Comparison of ENCODE assay signal across 29 cellular contexts in the genomic region with DNA sequence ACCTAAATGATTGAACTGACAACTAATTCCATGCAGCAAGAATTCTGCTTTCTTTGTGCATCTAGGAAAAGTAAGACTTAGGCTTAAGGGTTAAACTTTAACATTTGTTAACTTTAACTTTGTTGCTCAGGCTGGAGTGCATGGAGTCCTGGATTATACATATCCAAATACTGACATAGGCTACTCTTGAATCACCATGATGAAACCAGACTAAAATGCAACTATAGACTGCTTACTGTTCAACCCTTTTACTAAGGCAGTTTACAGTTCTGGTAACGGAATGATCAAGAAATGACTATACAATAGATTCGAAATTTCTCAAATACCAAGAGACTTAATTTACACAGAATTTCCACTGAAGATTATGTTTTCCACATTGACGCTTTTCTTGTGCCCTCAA.
"Had no signal": no experiment of that assay in that cellular context is flagged by ENCODE, and none has a peak within 500 bp of the region (broad histone marks: within the 10 kb centered on the region; RNA-seq: fewer than 3 reads in every experiment).

No MANE protein-coding gene starts in this region.

- H3K27me3 Mint-ChIP-seq: activated CD4-positive, alpha-beta T cell treated with anti-CD3 and anti-CD28 coated beads for 36 hours; activated CD4-positive, alpha-beta T cell treated with anti-CD3 and anti-CD28 coated beads, Interleukin-2, amount 10 ng/mL, durations not matched to agents 7 days and 5 days; activated CD8-positive, alpha-beta T cell treated with anti-CD3 and anti-CD28 coated beads for 36 hours; activated naive CD4-positive, alpha-beta T cell treated with anti-CD3 and anti-CD28 coated beads, Interleukin-2, amount 10 ng/mL, durations not matched to agents 7 days and 5 days; activated naive CD8-positive, alpha-beta T cell treated with anti-CD3 and anti-CD28 coated beads, Interleukin-2, amount 10 ng/mL, durations not matched to agents 7 days and 5 days; central memory CD8-positive, alpha-beta T cell; dendritic cell treated with granulocyte-macrophage colony-stimulating factor and Interleukin-4, amounts not matched to agents 40 ng/mL and 50 ng/mL, for 4 days had no signal

- H3K4me3 ChIP-seq: ascending aorta, coronary artery, dorsolateral prefrontal cortex, esophagus muscularis mucosa, gastrocnemius medialis, heart left ventricle had no signal

- H3K36me3 Mint-ChIP-seq: activated naive CD8-positive, alpha-beta T cell treated with anti-CD3 and anti-CD28 coated beads, Interleukin-2, amount 10 ng/mL, durations not matched to agents 7 days and 5 days had no signal

- H3K36me3 ChIP-seq: brain microvascular endothelial cell had no signal

- H3K4me3 Mint-ChIP-seq: activated CD4-positive, alpha-beta T cell treated with anti-CD3 and anti-CD28 coated beads for 36 hours; activated CD4-positive, alpha-beta T cell treated with anti-CD3 and anti-CD28 coated beads, Interleukin-2, amount 10 ng/mL, durations not matched to agents 7 days and 5 days; activated CD8-positive, alpha-beta T cell treated with anti-CD3 and anti-CD28 coated beads for 36 hours; activated naive CD4-positive, alpha-beta T cell treated with anti-CD3 and anti-CD28 coated beads, Interleukin-2, amount 10 ng/mL, durations not matched to agents 7 days and 5 days; activated naive CD8-positive, alpha-beta T cell treated with anti-CD3 and anti-CD28 coated beads, Interleukin-2, amount 10 ng/mL, durations not matched to agents 7 days and 5 days; central memory CD8-positive, alpha-beta T cell; dendritic cell treated with granulocyte-macrophage colony-stimulating factor and Interleukin-4, amounts not matched to agents 40 ng/mL and 50 ng/mL, for 4 days; endodermal cell had no signal

- H3K9me3 Mint-ChIP-seq: activated CD4-positive, alpha-beta T cell treated with anti-CD3 and anti-CD28 coated beads, Interleukin-2, amount 10 ng/mL, durations not matched to agents 7 days and 5 days; activated CD8-positive, alpha-beta T cell treated with anti-CD3 and anti-CD28 coated beads for 36 hours; activated naive CD4-positive, alpha-beta T cell treated with anti-CD3 and anti-CD28 coated beads, Interleukin-2, amount 10 ng/mL, durations not matched to agents 7 days and 5 days; activated naive CD4-positive, alpha-beta T cell treated with anti-CD3 and anti-CD28 coated beads, Interleukin-2, amount 50 U/mL, for 72 hours; activated naive CD8-positive, alpha-beta T cell treated with anti-CD3 and anti-CD28 coated beads, Interleukin-2, amount 10 ng/mL, durations not matched to agents 7 days and 5 days; central memory CD8-positive, alpha-beta T cell; dendritic cell treated with granulocyte-macrophage colony-stimulating factor and Interleukin-4, amounts not matched to agents 40 ng/mL and 50 ng/mL, for 4 days; endodermal cell had no signal

- DNase-seq: activated CD4-positive, alpha-beta T cell treated with anti-CD3 and anti-CD28 coated beads for 36 hours; activated CD4-positive, alpha-beta T cell treated with anti-CD3 and anti-CD28 coated beads, Interleukin-2, amount 10 ng/mL, durations not matched to agents 7 days and 5 days; activated CD4-positive, alpha-beta T cell treated with anti-CD3 and anti-CD28 coated beads, Interleukin-2, amount 50 U/mL, for 48 hours; activated CD4-positive, CD25-positive, alpha-beta regulatory T cell; activated CD4-positive, CD25-positive, alpha-beta regulatory T cell treated with anti-CD3 and anti-CD28 coated beads, Interleukin-2, amount 50 U/mL, for 72 hours; activated CD8-positive, alpha-beta memory T cell treated with anti-CD3 and anti-CD28 coated beads for 24 hours; activated CD8-positive, alpha-beta T cell treated with anti-CD3 and anti-CD28 coated beads for 36 hours; activated gamma-delta T cell; activated naive CD4-positive, alpha-beta T cell; activated naive CD4-positive, alpha-beta T cell treated with anti-CD3 and anti-CD28 coated beads, Interleukin-2, amount 10 ng/mL, durations not matched to agents 7 days and 5 days; activated naive CD8-positive, alpha-beta T cell treated with anti-CD3 and anti-CD28 coated beads, Interleukin-2, amount 10 ng/mL, durations not matched to agents 7 days and 5 days; activated T-cell treated with anti-CD3 and anti-CD28 coated beads, Interleukin-2, amount 50 U/mL, for 48 hours; brain microvascular endothelial cell; dorsolateral prefrontal cortex; effector memory CD4-positive, alpha-beta T cell; endodermal cell; erythroblast; foreskin keratinocyte; gastrocnemius medialis; glutamatergic neuron; heart left ventricle; T-helper 2 cell had no signal

- H3K9me3 ChIP-seq: ascending aorta, esophagus muscularis mucosa, gastrocnemius medialis, heart left ventricle had no signal

- H3K27ac Mint-ChIP-seq: activated CD4-positive, alpha-beta T cell treated with anti-CD3 and anti-CD28 coated beads for 36 hours; activated CD4-positive, alpha-beta T cell treated with anti-CD3 and anti-CD28 coated beads, Interleukin-2, amount 10 ng/mL, durations not matched to agents 7 days and 5 days; activated CD8-positive, alpha-beta T cell treated with anti-CD3 and anti-CD28 coated beads for 36 hours; activated naive CD4-positive, alpha-beta T cell treated with anti-CD3 and anti-CD28 coated beads, Interleukin-2, amount 10 ng/mL, durations not matched to agents 7 days and 5 days; activated naive CD4-positive, alpha-beta T cell treated with anti-CD3 and anti-CD28 coated beads, Interleukin-2, amount 50 U/mL, for 72 hours; activated naive CD8-positive, alpha-beta T cell treated with anti-CD3 and anti-CD28 coated beads, Interleukin-2, amount 10 ng/mL, durations not matched to agents 7 days and 5 days; dendritic cell treated with granulocyte-macrophage colony-stimulating factor and Interleukin-4, amounts not matched to agents 40 ng/mL and 50 ng/mL, for 4 days; endodermal cell had no signal

- FAIRE-seq: bronchial epithelial cell had no signal

- ATAC-seq: activated CD4-positive, alpha-beta T cell treated with anti-CD3 and anti-CD28 coated beads for 36 hours; activated CD8-positive, alpha-beta T cell treated with anti-CD3 and anti-CD28 coated beads for 36 hours; activated naive CD4-positive, alpha-beta T cell treated with anti-CD3 and anti-CD28 coated beads, Interleukin-2, amount 50 U/mL, for 72 hours; foreskin keratinocyte; gastrocnemius medialis; heart left ventricle had no signal

- H3K4me1 ChIP-seq: ascending aorta, esophagus muscularis mucosa, foreskin keratinocyte, gastrocnemius medialis, heart left ventricle had no signal

- H3K4me1 Mint-ChIP-seq: activated CD4-positive, alpha-beta T cell treated with anti-CD3 and anti-CD28 coated beads for 36 hours; activated CD4-positive, alpha-beta T cell treated with anti-CD3 and anti-CD28 coated beads, Interleukin-2, amount 10 ng/mL, durations not matched to agents 7 days and 5 days; activated naive CD4-positive, alpha-beta T cell treated with anti-CD3 and anti-CD28 coated beads, Interleukin-2, amount 10 ng/mL, durations not matched to agents 7 days and 5 days; activated naive CD8-positive, alpha-beta T cell treated with anti-CD3 and anti-CD28 coated beads, Interleukin-2, amount 10 ng/mL, durations not matched to agents 7 days and 5 days; central memory CD8-positive, alpha-beta T cell; endodermal cell had no signal

- H3K27me3 ChIP-seq: ascending aorta, brain microvascular endothelial cell, dorsolateral prefrontal cortex, esophagus muscularis mucosa, foreskin keratinocyte, gastrocnemius medialis, heart left ventricle had no signal

- H3K27ac ChIP-seq: ascending aorta, brain microvascular endothelial cell, coronary artery, dorsolateral prefrontal cortex, esophagus muscularis mucosa, foreskin keratinocyte, gastrocnemius medialis, heart left ventricle had no signal
